8 cellular contexts compared by ENCODE assay signal in the genomic region with DNA sequence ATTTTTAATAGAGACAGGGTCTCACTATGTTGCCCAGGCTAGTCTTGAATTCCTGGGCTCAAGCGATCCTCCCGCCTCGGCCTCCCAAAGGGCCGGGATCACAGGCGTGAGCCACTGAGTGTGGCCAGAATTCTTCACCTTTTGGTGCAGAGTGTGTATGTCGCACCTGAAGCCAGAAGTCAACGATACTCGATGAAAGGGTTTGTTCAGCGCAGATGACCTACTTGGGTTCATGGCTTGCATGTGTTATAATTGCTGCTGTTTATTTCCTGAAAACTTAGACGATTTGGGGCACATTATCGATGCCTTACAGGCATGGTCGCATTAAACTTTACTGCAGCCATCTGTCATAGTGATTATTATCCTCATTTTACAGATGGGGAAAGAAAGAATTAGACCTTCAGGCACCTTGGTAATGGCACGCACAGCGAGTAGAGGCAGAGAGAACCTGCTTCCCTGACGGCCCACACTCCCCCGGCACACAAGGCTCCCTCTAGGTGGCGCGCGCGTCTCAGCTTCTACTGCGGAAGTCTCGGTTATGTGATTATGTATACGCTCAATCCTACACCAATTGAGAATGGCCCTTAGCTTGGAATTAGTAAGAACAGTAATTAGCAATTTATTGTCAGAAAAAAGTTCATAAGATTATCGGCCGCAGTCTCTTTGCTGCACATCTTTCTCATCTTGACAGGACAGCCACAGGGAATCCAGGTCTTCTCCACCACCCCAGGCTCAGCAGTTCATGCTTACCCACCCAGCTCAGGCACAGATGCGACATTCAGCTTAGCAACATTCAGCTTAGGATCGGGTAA.
DNase-seq lines count a peak whose midpoint lies in the region; ATAC-seq and TF ChIP-seq lines count a peak whose summit lies in the region.

No MANE protein-coding gene starts in this region.

- no peak overlapping the region for H3K9ac ChIP-seq in HUES48 (ENCODE audit: low read depth, low read length)

- H3K36me3 ChIP-seq in HUES48 (ENCODE audit: control insufficient read depth, insufficient read depth, low read length) = no peaks in the 10 kb centered on the region
- no peaks in the 10 kb centered on the region for H3K36me3 ChIP-seq in mucosa of descending colon (ENCODE audit: low read depth)

- H3K27me3 Mint-ChIP-seq in effector memory CD8-positive, alpha-beta T cell = no peaks in the 10 kb centered on the region

- H3K4me3 ChIP-seq in HUES48 (ENCODE audit: low read depth, low read length) (no peak overlapping the region), mucosa of descending colon (no peak overlapping the region)

- H3K9me3 Mint-ChIP-seq in effector memory CD8-positive, alpha-beta T cell = no peaks in the 10 kb centered on the region

- H3K27me3 ChIP-seq in HUES48 (ENCODE audit: control insufficient read depth, insufficient read depth, low read length) = no peaks in the 10 kb centered on the region

- H3K27ac Mint-ChIP-seq in effector memory CD8-positive, alpha-beta T cell = peak overlapping the region; percentile 4 to 87

- peaks cover 13 to 16% of the 10 kb centered on the region in 2 donors for H3K4me1 Mint-ChIP-seq in effector memory CD8-positive, alpha-beta T cell (ENCODE audit: low read depth in 2 of 2)

- peaks cover 7% of the 10 kb centered on the region for H3K36me3 Mint-ChIP-seq in effector memory CD8-positive, alpha-beta T cell (ENCODE audit: insufficient read depth)

- H3K4me1 ChIP-seq in HUES48 (ENCODE audit: control insufficient read depth, insufficient read depth, low read length) = no peaks in the 10 kb centered on the region
- no peaks in the 10 kb centered on the region for H3K4me1 ChIP-seq in mucosa of descending colon (ENCODE audit: low read depth)

- peak; percentile 74 for TF ChIP-seq CTCF in mucosa of descending colon (IDR thresholded peaks at IDR 0.05)

- H3K27ac ChIP-seq in HUES48 (ENCODE audit: low read depth, low read length) = peak overlapping the region; percentile 25

- intact Hi-C loops in mucosa of descending colon (cut with DNase I, micrococcal nuclease) = loop anchor here (2.0 to 10.0 kb wide), 4 partner anchors 255 to 548 kb away; no protein-coding TSS in a partner anchor

- no peaks in the 10 kb centered on the region for H3K9me3 ChIP-seq in HUES48 (ENCODE audit: control insufficient read depth, insufficient read depth, low read length)
- no peaks in the 10 kb centered on the region for H3K9me3 ChIP-seq in mucosa of descending colon

- peak; percentile 65 for DNase-seq in CMK (ENCODE audit: low read depth)
- DNase-seq in NOMO-1 treated with dmso at 0.1 percent for 144 hours (lab: John Stamatoyannopoulos, UW; ENCODE audit: unreplicated experiment) = peak; percentile 73
- DNase-seq in activated CD8-positive, alpha-beta memory T cell treated with anti-CD3 and anti-CD28 coated beads for 4 hours (ENCODE audit: low read depth in 2 of 2) = peak; percentile 50 to 64
- DNase-seq in effector memory CD8-positive, alpha-beta T cell = peak; percentile 81 to 86 (median 84)
- DNase-seq in mucosa of descending colon = peak; percentile 89 to 96 (median 95)
- DNase-seq in stimulated activated CD8-positive, alpha-beta memory T cell treated with anti-CD3 and anti-CD28 coated beads, Interleukin-15, amount 100 ng/mL, for 48 hours (ENCODE audit: low read depth in 2 of 2) = peak; percentile 72 to 76

- ATAC-seq in GM21390 (IDR thresholded peaks at IDR 0.05; ENCODE audit: unreplicated experiment) (peak; percentile 83), mucosa of descending colon (peak; percentile 94)
- ATAC-seq in effector memory CD8-positive, alpha-beta T cell (replicated peaks) = peak; percentile 88

- peak overlapping the region; percentile 61 to 71 for H3K4me3 Mint-ChIP-seq in effector memory CD8-positive, alpha-beta T cell
